ENCODE assay signal across 8 cellular contexts in genomic region chr2:218892693-218893348, GRCh38.
DNase-seq lines count a peak whose midpoint lies in the region; ATAC-seq lines count a peak whose summit lies in the region.

No MANE protein-coding gene starts in this region.

- ATAC-seq in GM18873 (IDR thresholded peaks at IDR 0.05; ENCODE audit: low FRiP score, unreplicated experiment) (peak; percentile 50), HG03108 (IDR thresholded peaks at IDR 0.05; ENCODE audit: unreplicated experiment) (peak; percentile 46)

- H3K4me1 ChIP-seq in duodenal mucosa (ENCODE audit: control insufficient read depth in 1 of 2, insufficient read depth in 2 of 2, low read length in 2 of 2): peaks cover 43 to 52% of the 10 kb centered on the region in 2 donors

- H3K4me3 ChIP-seq in duodenal mucosa (ENCODE audit: low read depth in 1 of 2, low read length in 2 of 2): peak overlapping the region; percentile 46 to 54

- H3K36me3 ChIP-seq in duodenal mucosa (ENCODE audit: control insufficient read depth in 1 of 2, insufficient read depth in 2 of 2, low read length in 2 of 2): no peaks in the 10 kb centered on the region

- peak overlapping the region; percentile 36 for H3K27ac ChIP-seq in duodenal mucosa (ENCODE audit: low read depth, low read length)

- peaks cover 42 to 48% of the 10 kb centered on the region in 2 donors for H3K27me3 ChIP-seq in duodenal mucosa (ENCODE audit: control insufficient read depth in 1 of 2, insufficient read depth in 2 of 2, low read length in 2 of 2)

- no peaks in the 10 kb centered on the region for H3K9me3 ChIP-seq in duodenal mucosa (ENCODE audit: control insufficient read depth in 1 of 2, low read length in 2 of 2)

- H3K9ac ChIP-seq in duodenal mucosa (ENCODE audit: low read depth in 1 of 2, low read length in 2 of 2): peak overlapping the region in 1 of 2 donors; percentile 20

- DNase-seq in AG20443 (ENCODE audit: low spot score) (peak; percentile 72), NCI-H524 (lab: John Stamatoyannopoulos, UW) (peak; percentile 39 to 79), midbrain (lab: John Stamatoyannopoulos, UW) (peak; percentile 16)
- DNase-seq in activated CD4-positive, alpha-beta T cell treated with anti-CD3 and anti-CD28 coated beads, Interleukin-2, amount 50 U/mL, for 1 hour: peak; percentile 84
- DNase-seq in stimulated activated CD8-positive, alpha-beta memory T cell treated with anti-CD3 and anti-CD28 coated beads, Interleukin-15, amount 100 ng/mL, for 48 hours (ENCODE audit: low read depth in 2 of 2): peak; percentile 72 to 77

Comparison
In these comparisons a context has a peak if more than half of its experiments do, and no peak if none do; other contexts are left out.
1. Peak in every context shown above with its lines: DNase-seq, ATAC-seq, H3K4me3 ChIP-seq and H3K27ac ChIP-seq.
2. DNase-seq: peak in every context shown above with its lines; median percentile 84 in activated CD4-positive, alpha-beta T cell treated with anti-CD3 and anti-CD28 coated beads, Interleukin-2, amount 50 U/mL, for 1 hour; 74 in stimulated activated CD8-positive, alpha-beta memory T cell treated with anti-CD3 and anti-CD28 coated beads, Interleukin-15, amount 100 ng/mL, for 48 hours; 72 in AG20443; 59 in NCI-H524; 16 in midbrain.